In the genomic region with DNA sequence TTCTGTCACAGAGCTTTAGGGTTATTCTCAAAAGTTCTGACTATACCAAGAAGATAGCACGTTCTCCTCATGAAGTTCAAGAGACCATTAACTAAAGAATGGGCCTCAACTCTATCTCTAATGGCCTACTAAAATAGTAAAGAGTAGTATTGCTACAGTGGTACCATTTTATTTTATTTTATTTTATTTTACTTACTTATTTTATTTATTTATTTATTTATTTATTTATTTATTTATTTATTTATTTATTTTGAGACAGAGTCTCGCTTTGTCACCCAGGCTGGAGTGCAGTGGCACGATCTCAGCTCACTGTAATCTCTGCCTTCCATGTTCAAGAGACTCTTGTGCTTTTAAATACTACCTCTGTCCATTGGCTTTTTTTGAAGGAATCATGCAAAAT, we compare ENCODE assay signal across 6 cellular contexts. TPM values are rescaled to one million over a fixed set of nuclear protein-coding genes. Genes with fewer than 3 reads are reported as not detected.
"Had no signal": no experiment of that assay in that cellular context is flagged by ENCODE, and none has a peak within 500 bp of the region (broad histone marks: within the 10 kb centered on the region; RNA-seq: fewer than 3 reads in every experiment).

No MANE protein-coding gene starts in this region.

RNA-seq across cellular contexts. Expression of a gene that starts 52.5 kb away (rescaled TPM):
- total RNA-seq: GM23338, H1, H4, H7, H9, HFFc6 had no signal
- polyA plus RNA-seq: H1 had no signal
